Comparison of ENCODE assay signal across 15 cellular contexts in genomic region chr15:88113909-88114308, GRCh38.
"Had no signal": no experiment of that assay in that cellular context is flagged by ENCODE, and none has a peak within 500 bp of the region (broad histone marks: within the 10 kb centered on the region; RNA-seq: fewer than 3 reads in every experiment).

No MANE protein-coding gene starts in this region.

- H3K27me3 Mint-ChIP-seq: activated B cell treated with CpG ODN at 0.5 μM for 24 hours; activated CD4-positive, alpha-beta T cell treated with anti-CD3 and anti-CD28 coated beads, Interleukin-2, amount 10 ng/mL, durations not matched to agents 7 days and 5 days had no signal

- ATAC-seq: activated naive CD4-positive, alpha-beta T cell treated with anti-CD3 and anti-CD28 coated beads, Interleukin-2, amount 50 U/mL, for 72 hours; heart left ventricle; left lobe of liver; mucosa of descending colon; sciatic nerve had no signal

- H3K4me3 ChIP-seq: breast epithelium, heart left ventricle, mucosa of descending colon, upper lobe of left lung had no signal

- H3K9me3 Mint-ChIP-seq: activated B cell treated with CpG ODN at 0.5 μM for 24 hours; activated CD4-positive, alpha-beta T cell treated with anti-CD3 and anti-CD28 coated beads, Interleukin-2, amount 10 ng/mL, durations not matched to agents 7 days and 5 days; activated naive CD4-positive, alpha-beta T cell treated with anti-CD3 and anti-CD28 coated beads, Interleukin-2, amount 50 U/mL, for 72 hours; nephron had no signal

- H3K4me3 Mint-ChIP-seq: activated B cell treated with CpG ODN at 0.5 μM for 24 hours; activated CD4-positive, alpha-beta T cell treated with anti-CD3 and anti-CD28 coated beads, Interleukin-2, amount 10 ng/mL, durations not matched to agents 7 days and 5 days; nephron had no signal

- H3K36me3 Mint-ChIP-seq: activated naive CD4-positive, alpha-beta T cell treated with anti-CD3 and anti-CD28 coated beads, Interleukin-2, amount 50 U/mL, for 72 hours had no signal

- H3K27ac Mint-ChIP-seq: activated B cell treated with CpG ODN at 0.5 μM for 24 hours; activated CD4-positive, alpha-beta T cell treated with anti-CD3 and anti-CD28 coated beads, Interleukin-2, amount 10 ng/mL, durations not matched to agents 7 days and 5 days; activated naive CD4-positive, alpha-beta T cell treated with anti-CD3 and anti-CD28 coated beads, Interleukin-2, amount 50 U/mL, for 72 hours; nephron had no signal

- H3K4me1 Mint-ChIP-seq: activated B cell treated with CpG ODN at 0.5 μM for 24 hours; activated CD4-positive, alpha-beta T cell treated with anti-CD3 and anti-CD28 coated beads, Interleukin-2, amount 10 ng/mL, durations not matched to agents 7 days and 5 days had no signal

- DNase-seq: activated B cell treated with CpG ODN at 0.5 μM for 24 hours; activated CD4-positive, alpha-beta T cell treated with anti-CD3 and anti-CD28 coated beads, Interleukin-2, amount 10 ng/mL, durations not matched to agents 7 days and 5 days; activated T-cell treated with anti-CD3 and anti-CD28 coated beads for 4 hours; amniotic stem cell; foreskin melanocyte; heart left ventricle; mucosa of descending colon; stimulated activated CD4-positive, alpha-beta T cell treated with anti-CD3 and anti-CD28 coated beads, Interleukin-2, amount 100 ng/mL, for 48 hours; stimulated activated naive CD4-positive, alpha-beta T cell treated with Interleukin-2 at 50 U/mL for 16 hours; upper lobe of left lung had no signal
